ENCODE assay signal across 16 cellular contexts in the genomic region with DNA sequence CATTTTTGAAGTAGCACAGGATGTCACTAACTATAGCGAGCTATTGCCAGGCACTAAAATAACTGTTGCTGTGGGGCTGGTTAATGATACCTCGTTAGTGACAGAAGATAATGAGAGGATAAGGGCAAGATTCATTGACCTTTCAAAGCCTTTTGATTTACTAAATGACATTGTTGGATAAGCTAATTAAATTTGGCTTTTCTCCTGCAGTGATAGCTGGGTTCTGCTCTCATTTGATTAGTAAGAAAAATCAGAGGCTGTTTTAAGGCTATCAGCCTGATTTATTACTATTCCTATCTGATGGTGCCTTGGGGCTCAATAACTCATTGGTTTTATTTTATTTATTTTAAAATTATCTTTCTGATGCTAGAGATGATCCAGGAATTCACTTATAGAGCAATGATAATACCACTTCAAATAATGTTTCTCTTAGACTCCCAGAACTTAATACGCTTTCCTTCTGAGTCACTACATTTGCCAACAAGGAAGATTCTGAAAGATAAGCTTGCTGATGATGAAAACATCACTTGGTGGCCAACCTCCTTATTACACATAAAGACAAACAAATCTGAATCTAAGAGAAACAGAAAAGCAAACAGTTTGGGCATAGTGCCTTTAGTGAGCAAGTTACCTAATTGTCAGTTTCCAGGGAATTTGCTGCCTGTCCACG.
DNase-seq lines count a peak whose midpoint lies in the region; ATAC-seq and TF ChIP-seq lines count a peak whose summit lies in the region.
"Had no signal": no experiment of that assay in that cellular context is flagged by ENCODE, and none has a peak within 500 bp of the region (broad histone marks: within the 10 kb centered on the region; RNA-seq: fewer than 3 reads in every experiment).

No MANE protein-coding gene starts in this region.

- peaks cover 3% of the 10 kb centered on the region for H3K36me3 Mint-ChIP-seq in mesothelial cell of epicardium
- H3K36me3 Mint-ChIP-seq in activated CD4-positive, alpha-beta memory T cell treated with anti-CD3 and anti-CD28 coated beads, Interleukin-2, amount 10 ng/mL, durations not matched to agents 7 days and 5 days (ENCODE audit: low read depth): no peaks in the 10 kb centered on the region

- no peaks in the 10 kb centered on the region for H4K20me1 ChIP-seq in PC-3 (ENCODE audit: low read length)

- H3K4me2 ChIP-seq in PC-3 (ENCODE audit: low read length): no peak overlapping the region

- POLR2A ChIA-PET in PC-3 (lab: Charles Lee; ENCODE audit: unreplicated experiment): no interaction called here
- POLR2A ChIA-PET in activated CD4-positive, alpha-beta memory T cell treated with anti-CD3 and anti-CD28 coated beads, Interleukin-2, amount 10 ng/mL, durations not matched to agents 7 days and 5 days (lab: Charles Lee): no interaction called here

- CTCF ChIA-PET in PC-3 (lab: Charles Lee): no interaction called here
- CTCF ChIA-PET in activated CD4-positive, alpha-beta memory T cell treated with anti-CD3 and anti-CD28 coated beads, Interleukin-2, amount 10 ng/mL, durations not matched to agents 7 days and 5 days (lab: Charles Lee): no interaction called here

- H3K27me3 ChIP-seq in PC-3 (ENCODE audit: low read length): peaks cover 10% of the 10 kb centered on the region

- H3K4me1 ChIP-seq in PC-3 (ENCODE audit: insufficient read depth, low read length): no peaks in the 10 kb centered on the region

- H3K79me2 ChIP-seq in PC-3 (ENCODE audit: low read length): no peaks in the 10 kb centered on the region

- H3K27ac Mint-ChIP-seq in mesothelial cell of epicardium: peak overlapping the region; percentile 21
- H3K27ac Mint-ChIP-seq in activated CD4-positive, alpha-beta memory T cell treated with anti-CD3 and anti-CD28 coated beads, Interleukin-2, amount 10 ng/mL, durations not matched to agents 7 days and 5 days: no peak overlapping the region
- H3K27ac Mint-ChIP-seq: B cell; CD4-positive, alpha-beta T cell; H9 had no signal

- peak; percentile 2 for DNase-seq in H4 (ENCODE audit: low spot score)
- peak; percentile 22 for DNase-seq in PC-3
- peak; percentile 22 for DNase-seq in choroid plexus epithelial cell (ENCODE audit: low read depth)
- DNase-seq in mesothelial cell of epicardium (ENCODE audit: low spot score in 2 of 2, unreplicated experiment in 2 of 2): no peak
- no peak for DNase-seq in activated CD4-positive, alpha-beta memory T cell treated with anti-CD3 and anti-CD28 coated beads, Interleukin-2, amount 10 ng/mL, durations not matched to agents 7 days and 5 days
- no peak for DNase-seq in GM03348 (ENCODE audit: low spot score)
- no peak for DNase-seq in T-helper 1 cell
- DNase-seq: CD4-positive, alpha-beta T cell; DND-41; H9; NCI-H2107; NCI-H345; NCI-H526 treated with DMSO at 0.1 percent for 48 hours had no signal

- H3K9ac ChIP-seq in PC-3 (ENCODE audit: low read length): no peak overlapping the region

- no peaks in the 10 kb centered on the region for H3K36me3 ChIP-seq in PC-3 (ENCODE audit: low read depth, low read length)

- TF ChIP-seq CTCF in PC-3 (conservative IDR thresholded peaks at IDR 0.05; ENCODE audit: low read depth, low read length) (no peak), choroid plexus epithelial cell (conservative IDR thresholded peaks at IDR 0.05; ENCODE audit: low read depth, low read length) (no peak), mesothelial cell of epicardium (IDR thresholded peaks at IDR 0.05; ENCODE audit: unreplicated experiment) (no peak)

- H3K4me3 Mint-ChIP-seq in mesothelial cell of epicardium: no peak overlapping the region
- no peak overlapping the region for H3K4me3 Mint-ChIP-seq in activated CD4-positive, alpha-beta memory T cell treated with anti-CD3 and anti-CD28 coated beads, Interleukin-2, amount 10 ng/mL, durations not matched to agents 7 days and 5 days
- H3K4me3 Mint-ChIP-seq: B cell; CD4-positive, alpha-beta T cell; H9 had no signal

- intact Hi-C loops in PC-3 (cut with micrococcal nuclease): no loop called here

- BruUV-seq in PC-3 (replicated peaks; lab: Mats Ljungman, UMichigan): no TSS peak

- H3K4me3 ChIP-seq in PC-3 (ENCODE audit: low read length) (no peak overlapping the region), choroid plexus epithelial cell (ENCODE audit: low read depth, low read length) (no peak overlapping the region)

- H3F3A ChIP-seq in PC-3 (ENCODE audit: low read length, unreplicated experiment): no peaks in the 10 kb centered on the region

- peaks cover 20% of the 10 kb centered on the region for H3K9me3 Mint-ChIP-seq in mesothelial cell of epicardium
- H3K9me3 Mint-ChIP-seq in activated CD4-positive, alpha-beta memory T cell treated with anti-CD3 and anti-CD28 coated beads, Interleukin-2, amount 10 ng/mL, durations not matched to agents 7 days and 5 days: no peaks in the 10 kb centered on the region
- H3K9me3 Mint-ChIP-seq: H9 had no signal

- no peak overlapping the region for H3K27ac ChIP-seq in PC-3 (ENCODE audit: low read length)

- H2AFZ ChIP-seq in PC-3 (ENCODE audit: low read length): no peak overlapping the region

- H3K4me1 Mint-ChIP-seq in mesothelial cell of epicardium: peaks cover 51% of the 10 kb centered on the region
- no peaks in the 10 kb centered on the region for H3K4me1 Mint-ChIP-seq in activated CD4-positive, alpha-beta memory T cell treated with anti-CD3 and anti-CD28 coated beads, Interleukin-2, amount 10 ng/mL, durations not matched to agents 7 days and 5 days
- H3K4me1 Mint-ChIP-seq: B cell, H9 had no signal

- no peaks in the 10 kb centered on the region for H3K27me3 Mint-ChIP-seq in mesothelial cell of epicardium (ENCODE audit: low read depth)
- no peaks in the 10 kb centered on the region for H3K27me3 Mint-ChIP-seq in activated CD4-positive, alpha-beta memory T cell treated with anti-CD3 and anti-CD28 coated beads, Interleukin-2, amount 10 ng/mL, durations not matched to agents 7 days and 5 days
- H3K27me3 Mint-ChIP-seq: B cell; CD4-positive, alpha-beta T cell had no signal

- no peaks in the 10 kb centered on the region for H3K9me2 ChIP-seq in PC-3 (replicated peaks; ENCODE audit: low read length)

- no peaks in the 10 kb centered on the region for H3K9me3 ChIP-seq in PC-3 (ENCODE audit: low read length)

- ATAC-seq in PC-3 (no peak), HG02938 (IDR thresholded peaks at IDR 0.05; ENCODE audit: unreplicated experiment) (no peak)
- ATAC-seq: Right ventricle myocardium inferior had no signal

Comparison
In these comparisons a context has a peak if more than half of its experiments do, and no peak if none do; other contexts are left out.
1. DNase-seq: peak in H4 (single experiment), PC-3 (single experiment) and choroid plexus epithelial cell (single experiment); none in mesothelial cell of epicardium (0 of 2), activated CD4-positive, alpha-beta memory T cell treated with anti-CD3 and anti-CD28 coated beads, Interleukin-2, amount 10 ng/mL, durations not matched to agents 7 days and 5 days (single experiment), GM03348 (single experiment) and T-helper 1 cell (0 of 5).